Comparison of ENCODE assay signal across 18 cellular contexts in the genomic region with DNA sequence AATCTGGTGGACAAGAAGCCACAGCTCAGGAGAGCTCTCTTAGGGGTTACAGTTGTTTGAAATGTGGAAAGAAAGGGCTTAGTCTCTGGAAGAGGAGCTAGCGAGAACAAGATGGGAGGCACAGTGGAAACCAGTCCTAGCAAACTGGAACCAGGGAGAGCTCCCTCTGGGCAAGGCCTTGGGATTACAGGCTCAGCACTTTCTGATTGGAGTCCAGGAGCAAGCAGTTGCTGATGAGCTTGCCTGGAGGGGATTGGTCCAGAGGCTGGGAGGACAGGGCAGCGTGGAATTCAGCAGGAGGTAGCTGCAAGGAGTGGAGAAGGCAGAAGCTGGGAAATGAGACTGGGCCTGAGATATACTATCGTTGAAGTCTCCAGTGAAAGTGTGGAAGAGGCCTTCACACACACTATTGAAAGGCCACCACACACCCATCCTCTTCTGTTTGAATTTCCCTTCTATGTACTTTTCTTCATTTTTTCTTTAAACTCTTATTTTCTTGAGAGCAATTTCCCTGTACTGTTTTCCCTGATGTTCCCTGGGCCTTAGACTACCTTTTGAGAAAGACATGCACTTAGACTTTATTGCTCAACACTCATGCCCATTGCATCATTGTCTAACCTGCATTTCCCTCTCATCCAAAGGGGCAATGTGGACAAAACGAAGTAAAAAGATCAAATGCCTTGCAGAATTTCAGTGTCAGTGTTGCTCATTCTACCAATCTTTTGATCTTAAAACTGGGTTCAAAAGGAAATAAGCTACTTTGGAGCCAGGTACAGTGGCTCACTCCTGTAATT. TPM values are rescaled to one million over a fixed set of nuclear protein-coding genes. Genes with fewer than 3 reads are reported as not detected.
DNase-seq lines count a peak whose midpoint lies in the region; ATAC-seq and TF ChIP-seq lines count a peak whose summit lies in the region.
"Had no signal": no experiment of that assay in that cellular context is flagged by ENCODE, and none has a peak within 500 bp of the region (broad histone marks: within the 10 kb centered on the region; RNA-seq: fewer than 3 reads in every experiment).

No MANE protein-coding gene starts in this region.

- peaks cover 4% of the 10 kb centered on the region for H3K27me3 Mint-ChIP-seq in nephron progenitor cell (ENCODE audit: low read depth, poor library complexity)
- H3K27me3 Mint-ChIP-seq in stimulated activated memory B cell treated with anti-CD40 and anti-IgM and Interleukin-4, amounts not matched to agents 10 μg/mL and 1 μg/mL and 100 μg/mL, for 72 hours: peaks cover 49% of the 10 kb centered on the region

- no peaks in the 10 kb centered on the region for H3K27me3 ChIP-seq in body of pancreas
- H3K27me3 ChIP-seq: pancreas had no signal

- no peak overlapping the region for H3K27ac ChIP-seq in body of pancreas
- H3K27ac ChIP-seq: 22Rv1, pancreas, PC-9 had no signal

- peak overlapping the region; percentile 72 for H3K27ac Mint-ChIP-seq in nephron progenitor cell
- no peak overlapping the region for H3K27ac Mint-ChIP-seq in stimulated activated memory B cell treated with anti-CD40 and anti-IgM and Interleukin-4, amounts not matched to agents 10 μg/mL and 1 μg/mL and 100 μg/mL, for 72 hours
- H3K27ac Mint-ChIP-seq: T-helper 17 cell, type B pancreatic cell had no signal

- no peaks in the 10 kb centered on the region for H3K4me1 Mint-ChIP-seq in nephron progenitor cell
- peaks cover 35% of the 10 kb centered on the region for H3K4me1 Mint-ChIP-seq in stimulated activated memory B cell treated with anti-CD40 and anti-IgM and Interleukin-4, amounts not matched to agents 10 μg/mL and 1 μg/mL and 100 μg/mL, for 72 hours

- H3K9me3 Mint-ChIP-seq in nephron progenitor cell: peaks cover 15% of the 10 kb centered on the region
- peaks cover 9% of the 10 kb centered on the region for H3K9me3 Mint-ChIP-seq in stimulated activated memory B cell treated with anti-CD40 and anti-IgM and Interleukin-4, amounts not matched to agents 10 μg/mL and 1 μg/mL and 100 μg/mL, for 72 hours
- H3K9me3 Mint-ChIP-seq: type B pancreatic cell had no signal

- H3K4me3 Mint-ChIP-seq in nephron progenitor cell: no peak overlapping the region
- no peak overlapping the region for H3K4me3 Mint-ChIP-seq in stimulated activated memory B cell treated with anti-CD40 and anti-IgM and Interleukin-4, amounts not matched to agents 10 μg/mL and 1 μg/mL and 100 μg/mL, for 72 hours
- H3K4me3 Mint-ChIP-seq: T-helper 17 cell, type B pancreatic cell had no signal

- H3K4me3 ChIP-seq in epithelial cell of esophagus (ENCODE audit: low read length) (no peak overlapping the region), body of pancreas (no peak overlapping the region)
- H3K4me3 ChIP-seq: GM12878, pancreas, PC-9 had no signal

- TF ChIP-seq POLR2A in body of pancreas (IDR thresholded peaks at IDR 0.05): no peak

- 79% methylated on average over 4 of the region's 4 CpGs for WGBS in body of pancreas, 2 donors

- H3K36me3 Mint-ChIP-seq in nephron progenitor cell (ENCODE audit: low read depth): no peaks in the 10 kb centered on the region
- no peaks in the 10 kb centered on the region for H3K36me3 Mint-ChIP-seq in stimulated activated memory B cell treated with anti-CD40 and anti-IgM and Interleukin-4, amounts not matched to agents 10 μg/mL and 1 μg/mL and 100 μg/mL, for 72 hours
- H3K36me3 Mint-ChIP-seq: type B pancreatic cell had no signal

- H3K4me1 ChIP-seq in body of pancreas: no peaks in the 10 kb centered on the region
- H3K4me1 ChIP-seq: pancreas had no signal

- no peak for ATAC-seq in body of pancreas
- ATAC-seq in stimulated activated memory B cell treated with anti-CD40 and anti-IgM and Interleukin-4, amounts not matched to agents 10 μg/mL and 1 μg/mL and 100 μg/mL, for 72 hours: no peak
- ATAC-seq: GM12878, T-helper 17 cell had no signal

- TF ChIP-seq CTCF in epithelial cell of esophagus (IDR thresholded peaks at IDR 0.05; ENCODE audit: insufficient read depth, low read depth, low read length, missing control alignments): peak; percentile 3
- TF ChIP-seq CTCF in nephron progenitor cell (IDR thresholded peaks at IDR 0.05): no peak
- no peak for TF ChIP-seq CTCF in body of pancreas (IDR thresholded peaks at IDR 0.05)

- DNase-seq in DMS 273 (lab: John Stamatoyannopoulos, UW; ENCODE audit: unreplicated experiment): peak; percentile 49
- no peak for DNase-seq in DMS 273 treated with DMSO at 0.1 percent for 48 hours (lab: John Stamatoyannopoulos, UW)
- DNase-seq in NCI-H226: peak; percentile 63
- DNase-seq in epithelial cell of esophagus (ENCODE audit: low read depth): peak; percentile 14
- DNase-seq in nephron progenitor cell: no peak
- DNase-seq in nucleus accumbens (lab: John Stamatoyannopoulos, UW): no peak
- DNase-seq in body of pancreas: no peak
- DNase-seq: activated CD4-positive, alpha-beta T cell treated with anti-CD3 and anti-CD28 coated beads, Interleukin-2, amount 50 U/mL, for 1 hour; aorta; Kasumi-1; pancreas; stimulated activated CD8-positive, alpha-beta memory T cell treated with anti-CD3 and anti-CD28 coated beads, Interleukin-4, amount 100 ng/mL, for 48 hours; T-helper 17 cell had no signal

- H3K36me3 ChIP-seq in body of pancreas (replicated peaks in 1 of 2; ENCODE audit: insufficient read depth in 1 of 2, low read depth in 2 of 2): no peaks in the 10 kb centered on the region
- H3K36me3 ChIP-seq: pancreas had no signal

- no peaks in the 10 kb centered on the region for H3K9me3 ChIP-seq in body of pancreas
- H3K9me3 ChIP-seq: pancreas had no signal

- intact Hi-C loops in body of pancreas (cut with DNase I): no loop called here

RNA-seq across cellular contexts. Expression of gene LANCL2, which starts 57.8 kb away (rescaled TPM):
- total RNA-seq in body of pancreas: 10 to 100 TPM in 1 of 2 donors, 1 to 10 TPM in 1; 4.4 to 10.9 TPM

Comparison
In these comparisons a context has a peak if more than half of its experiments do, and no peak if none do; other contexts are left out.
1. DNase-seq: peak in DMS 273 (single experiment), NCI-H226 (single experiment) and epithelial cell of esophagus (single experiment); none in DMS 273 treated with DMSO at 0.1 percent for 48 hours (single experiment), nephron progenitor cell (single experiment), nucleus accumbens (0 of 56) and body of pancreas (0 of 4).